ENCODE assay signal across 2 cellular contexts in the genomic region with DNA sequence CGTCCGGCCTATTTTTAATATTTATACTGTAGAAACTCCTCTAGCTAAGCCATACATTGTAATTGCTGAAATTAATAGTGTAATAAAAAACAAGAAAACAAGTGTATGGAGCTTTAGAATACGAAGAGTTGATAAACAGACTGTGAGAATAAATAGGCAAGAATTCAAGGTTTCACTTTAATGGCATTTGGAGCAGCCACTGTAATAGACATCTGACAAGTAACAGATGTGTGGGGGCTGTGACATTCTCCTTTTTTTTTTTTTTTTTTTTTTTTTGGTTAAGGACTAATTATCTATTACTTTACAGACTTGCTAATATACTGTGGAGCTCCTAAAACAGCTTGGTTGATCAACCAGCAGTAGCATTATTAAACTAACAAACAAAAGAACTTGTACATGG.
TF ChIP-seq lines count a peak whose summit lies in the region.

No MANE protein-coding gene starts in this region.

TF ChIP-seq in IMR-90, 13 proteins besides CTCF, POLR2A, EP300 and RAD21:
- no peak for TF ChIP-seq MAFK (IDR thresholded peaks at IDR 0.05; ENCODE audit: low read depth, low read length)
- TF ChIP-seq, protein P1, sequence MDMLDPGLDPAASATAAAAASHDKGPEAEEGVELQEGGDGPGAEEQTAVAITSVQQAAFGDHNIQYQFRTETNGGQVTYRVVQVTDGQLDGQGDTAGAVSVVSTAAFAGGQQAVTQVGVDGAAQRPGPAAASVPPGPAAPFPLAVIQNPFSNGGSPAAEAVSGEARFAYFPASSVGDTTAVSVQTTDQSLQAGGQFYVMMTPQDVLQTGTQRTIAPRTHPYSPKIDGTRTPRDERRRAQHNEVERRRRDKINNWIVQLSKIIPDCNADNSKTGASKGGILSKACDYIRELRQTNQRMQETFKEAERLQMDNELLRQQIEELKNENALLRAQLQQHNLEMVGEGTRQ (IDR thresholded peaks at IDR 0.05; ENCODE audit: low read depth, low read length) = no peak
- no peak for TF ChIP-seq MXI1 (IDR thresholded peaks at IDR 0.05; ENCODE audit: borderline replicate concordance, low read depth, low read length)
- no peak for TF ChIP-seq SMC3 (IDR thresholded peaks at IDR 0.05; ENCODE audit: low read depth, low read length)
- TF ChIP-seq CHD1 (IDR thresholded peaks at IDR 0.05; ENCODE audit: low read depth, low read length) = no peak
- TF ChIP-seq RCOR1 (IDR thresholded peaks at IDR 0.05; ENCODE audit: insufficient replicate concordance, low read length) = no peak
- no peak for TF ChIP-seq RFX5 (IDR thresholded peaks at IDR 0.05; ENCODE audit: low read depth, low read length)
- TF ChIP-seq CEBPB (IDR thresholded peaks at IDR 0.05; ENCODE audit: low read depth, low read length) = no peak
- no peak for TF ChIP-seq NFE2L2 (IDR thresholded peaks at IDR 0.05; ENCODE audit: low read depth, low read length)
- no peak for TF ChIP-seq MAZ (IDR thresholded peaks at IDR 0.05; ENCODE audit: borderline replicate concordance, low read depth, low read length)
- no peak for TF ChIP-seq FOS (IDR thresholded peaks at IDR 0.05; ENCODE audit: low read depth, low read length)

TF ChIP-seq in SK-N-SH, 30 proteins besides CTCF, POLR2A, EP300 and RAD21:
- TF ChIP-seq TCF12 (IDR thresholded peaks at IDR 0.05) = peak; percentile 56
- TF ChIP-seq, protein P2, sequence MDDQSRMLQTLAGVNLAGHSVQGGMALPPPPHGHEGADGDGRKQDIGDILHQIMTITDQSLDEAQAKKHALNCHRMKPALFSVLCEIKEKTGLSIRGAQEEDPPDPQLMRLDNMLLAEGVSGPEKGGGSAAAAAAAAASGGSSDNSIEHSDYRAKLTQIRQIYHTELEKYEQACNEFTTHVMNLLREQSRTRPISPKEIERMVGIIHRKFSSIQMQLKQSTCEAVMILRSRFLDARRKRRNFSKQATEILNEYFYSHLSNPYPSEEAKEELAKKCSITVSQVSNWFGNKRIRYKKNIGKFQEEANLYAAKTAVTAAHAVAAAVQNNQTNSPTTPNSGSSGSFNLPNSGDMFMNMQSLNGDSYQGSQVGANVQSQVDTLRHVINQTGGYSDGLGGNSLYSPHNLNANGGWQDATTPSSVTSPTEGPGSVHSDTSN (IDR thresholded peaks at IDR 0.05) = peak; percentile 20; the same call in 1 of the 2 replicates
- no peak for TF ChIP-seq RCOR1 (IDR thresholded peaks at IDR 0.05; ENCODE audit: low read length)
- TF ChIP-seq ELF1 (IDR thresholded peaks at IDR 0.05) = no peak
- TF ChIP-seq RXRA (IDR thresholded peaks at IDR 0.05; ENCODE audit: borderline replicate concordance, low read depth) = no peak
- no peak for TF ChIP-seq FOSL2 (IDR thresholded peaks at IDR 0.05; ENCODE audit: borderline replicate concordance, low read depth)
- no peak for TF ChIP-seq GABPA (IDR thresholded peaks at IDR 0.05; ENCODE audit: low read depth)
- TF ChIP-seq NFIC (IDR thresholded peaks at IDR 0.05; ENCODE audit: borderline replicate concordance) = no peak
